ENCODE assay signal across 1 cellular context in the genomic region with DNA sequence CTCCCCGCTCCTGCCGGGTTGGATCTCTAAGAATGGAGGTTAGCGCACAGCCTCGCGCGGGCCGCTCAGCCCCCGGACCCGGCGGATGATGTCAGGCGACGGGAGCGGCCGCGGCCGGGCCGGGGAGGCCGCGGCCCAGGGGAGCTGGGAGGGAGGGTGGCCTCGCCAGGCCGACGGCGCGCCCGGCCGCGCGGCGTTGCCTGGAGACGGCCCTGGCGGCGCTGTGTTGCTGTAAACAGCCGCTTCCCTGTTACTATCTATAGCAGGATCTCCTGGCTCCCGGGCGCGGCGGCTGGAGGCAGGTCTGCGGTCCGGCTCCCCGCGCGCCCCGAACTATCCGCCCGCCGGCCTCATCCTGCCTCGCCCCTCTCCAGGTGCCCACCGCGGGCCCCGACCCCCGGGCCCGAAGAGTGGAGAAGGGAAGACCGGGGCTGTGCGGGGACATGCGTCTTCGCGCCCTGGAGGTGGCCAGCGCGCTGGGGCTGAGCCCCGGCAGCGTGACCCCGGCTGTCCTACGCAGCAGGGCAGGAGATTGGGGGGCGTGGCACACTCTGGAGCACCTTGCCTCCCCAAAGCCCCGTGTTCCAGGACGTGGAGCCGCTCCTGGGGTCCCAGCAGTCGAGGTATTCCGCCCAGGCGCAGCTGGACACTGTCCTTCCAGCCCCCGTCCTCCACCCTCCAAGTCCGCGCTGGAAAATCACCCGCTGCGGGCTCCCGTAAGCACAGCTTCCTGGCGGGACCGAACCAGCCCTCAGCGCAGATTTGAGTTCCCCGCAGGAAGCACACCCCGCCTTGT.
TF ChIP-seq lines count a peak whose summit lies in the region.

No MANE protein-coding gene starts in this region.

TF ChIP-seq in H1, 55 proteins besides CTCF, POLR2A, EP300 and RAD21:
- no peak; the same call in 1 of the 2 replicates for TF ChIP-seq YY1 (IDR thresholded peaks at IDR 0.05; ENCODE audit: low read depth, low read length)
- TF ChIP-seq TBP (IDR thresholded peaks at IDR 0.05; ENCODE audit: low read depth, low read length) = no peak
- TF ChIP-seq POLR2AphosphoS5 (IDR thresholded peaks at IDR 0.05; ENCODE audit: low read depth, low read length) = peak; percentile 63
- peak; percentile 42; the same call in 1 of the 2 replicates for TF ChIP-seq SRF (IDR thresholded peaks at IDR 0.05; ENCODE audit: low read depth, low read length)
- TF ChIP-seq JUND (IDR thresholded peaks at IDR 0.05; ENCODE audit: low read length) = no peak
- TF ChIP-seq SUZ12 (IDR thresholded peaks at IDR 0.05; ENCODE audit: low read length) = no peak
- no peak for TF ChIP-seq CHD1 (IDR thresholded peaks at IDR 0.05; ENCODE audit: low read depth, low read length)
- TF ChIP-seq KDM5A (IDR thresholded peaks at IDR 0.05; ENCODE audit: low read length) = no peak
- TF ChIP-seq CBX5 (IDR thresholded peaks at IDR 0.05; ENCODE audit: low read depth, low read length) = no peak
- TF ChIP-seq SAP30 (IDR thresholded peaks at IDR 0.05; ENCODE audit: insufficient read depth, insufficient replicate concordance, low read length) = no peak
- no peak for TF ChIP-seq JUN (IDR thresholded peaks at IDR 0.05; ENCODE audit: low read depth, low read length)
- 0 out of 2 replicates have a peak, but pooled peaks have one; percentile 57 for TF ChIP-seq RBBP5 (IDR thresholded peaks at IDR 0.05; ENCODE audit: borderline replicate concordance, low read depth, low read length)
- no peak for TF ChIP-seq RXRA (IDR thresholded peaks at IDR 0.05; ENCODE audit: insufficient read depth, low read depth, low read length)
- TF ChIP-seq SP1 (IDR thresholded peaks at IDR 0.05; ENCODE audit: low read depth, low read length) = no peak
- TF ChIP-seq TAF7 (optimal IDR thresholded peaks at IDR 0.05; ENCODE audit: borderline replicate concordance, low read depth, low read length) = peak; percentile 63
- no peak for TF ChIP-seq GABPA (IDR thresholded peaks at IDR 0.05; ENCODE audit: borderline replicate concordance, insufficient read depth, low read length)
- TF ChIP-seq CREB1 (IDR thresholded peaks at IDR 0.05) = no peak
- peak; percentile 67 to 74; a peak in 2 of 4 replicates for TF ChIP-seq SIN3A (conservative IDR thresholded peaks at IDR 0.05 in 1 of 2, IDR thresholded peaks at IDR 0.05 in 1 of 2; ENCODE audit: low read depth in 1 of 2, low read length in 2 of 2)
- TF ChIP-seq RNF2 (IDR thresholded peaks at IDR 0.05; ENCODE audit: borderline replicate concordance, low read depth, low read length, missing control alignments, poor library complexity, severe bottlenecking) = peak; percentile 38
- no peak for TF ChIP-seq EZH2 (IDR thresholded peaks at IDR 0.05; ENCODE audit: low read depth, low read length, severe bottlenecking)
- TF ChIP-seq KDM4A (IDR thresholded peaks at IDR 0.05; ENCODE audit: low read depth, low read length, severe bottlenecking) = peak; percentile 84
- TF ChIP-seq POU5F1 (IDR thresholded peaks at IDR 0.05; ENCODE audit: low read depth, low read length) = no peak
- TF ChIP-seq GTF2F1 (IDR thresholded peaks at IDR 0.05; ENCODE audit: borderline replicate concordance, low read depth, low read length) = no peak
- TF ChIP-seq, protein P1, sequence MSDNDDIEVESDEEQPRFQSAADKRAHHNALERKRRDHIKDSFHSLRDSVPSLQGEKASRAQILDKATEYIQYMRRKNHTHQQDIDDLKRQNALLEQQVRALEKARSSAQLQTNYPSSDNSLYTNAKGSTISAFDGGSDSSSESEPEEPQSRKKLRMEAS (IDR thresholded peaks at IDR 0.05) = peak; percentile 55
- TF ChIP-seq FOSL1 (IDR thresholded peaks at IDR 0.05; ENCODE audit: insufficient read depth, low read depth, low read length) = no peak
- TF ChIP-seq, protein P2, sequence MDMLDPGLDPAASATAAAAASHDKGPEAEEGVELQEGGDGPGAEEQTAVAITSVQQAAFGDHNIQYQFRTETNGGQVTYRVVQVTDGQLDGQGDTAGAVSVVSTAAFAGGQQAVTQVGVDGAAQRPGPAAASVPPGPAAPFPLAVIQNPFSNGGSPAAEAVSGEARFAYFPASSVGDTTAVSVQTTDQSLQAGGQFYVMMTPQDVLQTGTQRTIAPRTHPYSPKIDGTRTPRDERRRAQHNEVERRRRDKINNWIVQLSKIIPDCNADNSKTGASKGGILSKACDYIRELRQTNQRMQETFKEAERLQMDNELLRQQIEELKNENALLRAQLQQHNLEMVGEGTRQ (IDR thresholded peaks at IDR 0.05; ENCODE audit: low read length) = no peak
- no peak for TF ChIP-seq BRCA1 (IDR thresholded peaks at IDR 0.05; ENCODE audit: low read depth, low read length)
- no peak for TF ChIP-seq KDM1A (IDR thresholded peaks at IDR 0.05; ENCODE audit: borderline replicate concordance, low read length)
- TF ChIP-seq SIX5 (IDR thresholded peaks at IDR 0.05; ENCODE audit: low read depth, low read length) = no peak
- no peak for TF ChIP-seq RFX5 (IDR thresholded peaks at IDR 0.05; ENCODE audit: borderline replicate concordance, low read depth, low read length)
- TF ChIP-seq ASH2L (IDR thresholded peaks at IDR 0.05; ENCODE audit: low read length) = no peak
- TF ChIP-seq TAF1 (IDR thresholded peaks at IDR 0.05; ENCODE audit: low read depth, low read length) = peak; percentile 65
- no peak for TF ChIP-seq MAFK (IDR thresholded peaks at IDR 0.05; ENCODE audit: low read depth, low read length)
- TF ChIP-seq TCF12 (IDR thresholded peaks at IDR 0.05; ENCODE audit: low read depth, low read length) = no peak
- TF ChIP-seq CBX8 (IDR thresholded peaks at IDR 0.05; ENCODE audit: borderline replicate concordance, low read depth, low read length) = no peak
- TF ChIP-seq, protein P3, sequence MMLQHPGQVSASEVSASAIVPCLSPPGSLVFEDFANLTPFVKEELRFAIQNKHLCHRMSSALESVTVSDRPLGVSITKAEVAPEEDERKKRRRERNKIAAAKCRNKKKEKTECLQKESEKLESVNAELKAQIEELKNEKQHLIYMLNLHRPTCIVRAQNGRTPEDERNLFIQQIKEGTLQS (IDR thresholded peaks at IDR 0.05; ENCODE audit: insufficient read depth, low read depth, low read length) = no peak
- no peak for TF ChIP-seq CEBPB (IDR thresholded peaks at IDR 0.05; ENCODE audit: low read depth, low read length)
- TF ChIP-seq HDAC2 (IDR thresholded peaks at IDR 0.05; ENCODE audit: borderline replicate concordance in 1 of 2, low read depth in 2 of 2, low read length in 2 of 2) = 0 out of 4 replicates have a peak, but pooled peaks of 1 of the 2 experiments have one; percentile 36
- no peak for TF ChIP-seq HDAC6 (IDR thresholded peaks at IDR 0.05; ENCODE audit: low read depth, low read length)
- no peak for TF ChIP-seq BCL11A (IDR thresholded peaks at IDR 0.05; ENCODE audit: low read depth in 2 of 2, low read length in 2 of 2)
- TF ChIP-seq, protein P4, sequence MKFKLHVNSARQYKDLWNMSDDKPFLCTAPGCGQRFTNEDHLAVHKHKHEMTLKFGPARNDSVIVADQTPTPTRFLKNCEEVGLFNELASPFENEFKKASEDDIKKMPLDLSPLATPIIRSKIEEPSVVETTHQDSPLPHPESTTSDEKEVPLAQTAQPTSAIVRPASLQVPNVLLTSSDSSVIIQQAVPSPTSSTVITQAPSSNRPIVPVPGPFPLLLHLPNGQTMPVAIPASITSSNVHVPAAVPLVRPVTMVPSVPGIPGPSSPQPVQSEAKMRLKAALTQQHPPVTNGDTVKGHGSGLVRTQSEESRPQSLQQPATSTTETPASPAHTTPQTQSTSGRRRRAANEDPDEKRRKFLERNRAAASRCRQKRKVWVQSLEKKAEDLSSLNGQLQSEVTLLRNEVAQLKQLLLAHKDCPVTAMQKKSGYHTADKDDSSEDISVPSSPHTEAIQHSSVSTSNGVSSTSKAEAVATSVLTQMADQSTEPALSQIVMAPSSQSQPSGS (IDR thresholded peaks at IDR 0.05; ENCODE audit: low read length) = no peak
- no peak for TF ChIP-seq SIRT6 (IDR thresholded peaks at IDR 0.05; ENCODE audit: low read length)
- no peak for TF ChIP-seq SP4 (IDR thresholded peaks at IDR 0.05; ENCODE audit: low read length)
- TF ChIP-seq CTBP2 (IDR thresholded peaks at IDR 0.05; ENCODE audit: borderline replicate concordance, insufficient read depth, insufficient read length, low read length) = no peak
- TF ChIP-seq, protein P5, sequence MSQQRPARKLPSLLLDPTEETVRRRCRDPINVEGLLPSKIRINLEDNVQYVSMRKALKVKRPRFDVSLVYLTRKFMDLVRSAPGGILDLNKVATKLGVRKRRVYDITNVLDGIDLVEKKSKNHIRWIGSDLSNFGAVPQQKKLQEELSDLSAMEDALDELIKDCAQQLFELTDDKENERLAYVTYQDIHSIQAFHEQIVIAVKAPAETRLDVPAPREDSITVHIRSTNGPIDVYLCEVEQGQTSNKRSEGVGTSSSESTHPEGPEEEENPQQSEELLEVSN (IDR thresholded peaks at IDR 0.05) = peak; percentile 64; the same call in 1 of the 2 replicates
- peak; percentile 42 for TF ChIP-seq NANOG (IDR thresholded peaks at IDR 0.05; ENCODE audit: insufficient read depth, low read depth, low read length, poor library complexity, severe bottlenecking)
- TF ChIP-seq, protein P6, sequence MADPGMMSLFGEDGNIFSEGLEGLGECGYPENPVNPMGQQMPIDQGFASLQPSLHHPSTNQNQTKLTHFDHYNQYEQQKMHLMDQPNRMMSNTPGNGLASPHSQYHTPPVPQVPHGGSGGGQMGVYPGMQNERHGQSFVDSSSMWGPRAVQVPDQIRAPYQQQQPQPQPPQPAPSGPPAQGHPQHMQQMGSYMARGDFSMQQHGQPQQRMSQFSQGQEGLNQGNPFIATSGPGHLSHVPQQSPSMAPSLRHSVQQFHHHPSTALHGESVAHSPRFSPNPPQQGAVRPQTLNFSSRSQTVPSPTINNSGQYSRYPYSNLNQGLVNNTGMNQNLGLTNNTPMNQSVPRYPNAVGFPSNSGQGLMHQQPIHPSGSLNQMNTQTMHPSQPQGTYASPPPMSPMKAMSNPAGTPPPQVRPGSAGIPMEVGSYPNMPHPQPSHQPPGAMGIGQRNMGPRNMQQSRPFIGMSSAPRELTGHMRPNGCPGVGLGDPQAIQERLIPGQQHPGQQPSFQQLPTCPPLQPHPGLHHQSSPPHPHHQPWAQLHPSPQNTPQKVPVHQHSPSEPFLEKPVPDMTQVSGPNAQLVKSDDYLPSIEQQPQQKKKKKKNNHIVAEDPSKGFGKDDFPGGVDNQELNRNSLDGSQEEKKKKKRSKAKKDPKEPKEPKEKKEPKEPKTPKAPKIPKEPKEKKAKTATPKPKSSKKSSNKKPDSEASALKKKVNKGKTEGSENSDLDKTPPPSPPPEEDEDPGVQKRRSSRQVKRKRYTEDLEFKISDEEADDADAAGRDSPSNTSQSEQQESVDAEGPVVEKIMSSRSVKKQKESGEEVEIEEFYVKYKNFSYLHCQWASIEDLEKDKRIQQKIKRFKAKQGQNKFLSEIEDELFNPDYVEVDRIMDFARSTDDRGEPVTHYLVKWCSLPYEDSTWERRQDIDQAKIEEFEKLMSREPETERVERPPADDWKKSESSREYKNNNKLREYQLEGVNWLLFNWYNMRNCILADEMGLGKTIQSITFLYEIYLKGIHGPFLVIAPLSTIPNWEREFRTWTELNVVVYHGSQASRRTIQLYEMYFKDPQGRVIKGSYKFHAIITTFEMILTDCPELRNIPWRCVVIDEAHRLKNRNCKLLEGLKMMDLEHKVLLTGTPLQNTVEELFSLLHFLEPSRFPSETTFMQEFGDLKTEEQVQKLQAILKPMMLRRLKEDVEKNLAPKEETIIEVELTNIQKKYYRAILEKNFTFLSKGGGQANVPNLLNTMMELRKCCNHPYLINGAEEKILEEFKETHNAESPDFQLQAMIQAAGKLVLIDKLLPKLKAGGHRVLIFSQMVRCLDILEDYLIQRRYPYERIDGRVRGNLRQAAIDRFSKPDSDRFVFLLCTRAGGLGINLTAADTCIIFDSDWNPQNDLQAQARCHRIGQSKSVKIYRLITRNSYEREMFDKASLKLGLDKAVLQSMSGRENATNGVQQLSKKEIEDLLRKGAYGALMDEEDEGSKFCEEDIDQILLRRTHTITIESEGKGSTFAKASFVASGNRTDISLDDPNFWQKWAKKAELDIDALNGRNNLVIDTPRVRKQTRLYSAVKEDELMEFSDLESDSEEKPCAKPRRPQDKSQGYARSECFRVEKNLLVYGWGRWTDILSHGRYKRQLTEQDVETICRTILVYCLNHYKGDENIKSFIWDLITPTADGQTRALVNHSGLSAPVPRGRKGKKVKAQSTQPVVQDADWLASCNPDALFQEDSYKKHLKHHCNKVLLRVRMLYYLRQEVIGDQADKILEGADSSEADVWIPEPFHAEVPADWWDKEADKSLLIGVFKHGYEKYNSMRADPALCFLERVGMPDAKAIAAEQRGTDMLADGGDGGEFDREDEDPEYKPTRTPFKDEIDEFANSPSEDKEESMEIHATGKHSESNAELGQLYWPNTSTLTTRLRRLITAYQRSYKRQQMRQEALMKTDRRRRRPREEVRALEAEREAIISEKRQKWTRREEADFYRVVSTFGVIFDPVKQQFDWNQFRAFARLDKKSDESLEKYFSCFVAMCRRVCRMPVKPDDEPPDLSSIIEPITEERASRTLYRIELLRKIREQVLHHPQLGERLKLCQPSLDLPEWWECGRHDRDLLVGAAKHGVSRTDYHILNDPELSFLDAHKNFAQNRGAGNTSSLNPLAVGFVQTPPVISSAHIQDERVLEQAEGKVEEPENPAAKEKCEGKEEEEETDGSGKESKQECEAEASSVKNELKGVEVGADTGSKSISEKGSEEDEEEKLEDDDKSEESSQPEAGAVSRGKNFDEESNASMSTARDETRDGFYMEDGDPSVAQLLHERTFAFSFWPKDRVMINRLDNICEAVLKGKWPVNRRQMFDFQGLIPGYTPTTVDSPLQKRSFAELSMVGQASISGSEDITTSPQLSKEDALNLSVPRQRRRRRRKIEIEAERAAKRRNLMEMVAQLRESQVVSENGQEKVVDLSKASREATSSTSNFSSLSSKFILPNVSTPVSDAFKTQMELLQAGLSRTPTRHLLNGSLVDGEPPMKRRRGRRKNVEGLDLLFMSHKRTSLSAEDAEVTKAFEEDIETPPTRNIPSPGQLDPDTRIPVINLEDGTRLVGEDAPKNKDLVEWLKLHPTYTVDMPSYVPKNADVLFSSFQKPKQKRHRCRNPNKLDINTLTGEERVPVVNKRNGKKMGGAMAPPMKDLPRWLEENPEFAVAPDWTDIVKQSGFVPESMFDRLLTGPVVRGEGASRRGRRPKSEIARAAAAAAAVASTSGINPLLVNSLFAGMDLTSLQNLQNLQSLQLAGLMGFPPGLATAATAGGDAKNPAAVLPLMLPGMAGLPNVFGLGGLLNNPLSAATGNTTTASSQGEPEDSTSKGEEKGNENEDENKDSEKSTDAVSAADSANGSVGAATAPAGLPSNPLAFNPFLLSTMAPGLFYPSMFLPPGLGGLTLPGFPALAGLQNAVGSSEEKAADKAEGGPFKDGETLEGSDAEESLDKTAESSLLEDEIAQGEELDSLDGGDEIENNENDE (IDR thresholded peaks at IDR 0.05; ENCODE audit: insufficient replicate concordance, low read length) = no peak
- TF ChIP-seq EGR1 (IDR thresholded peaks at IDR 0.05; ENCODE audit: borderline replicate concordance, low read depth, low read length) = 0 out of 2 replicates have a peak, but pooled peaks have one; percentile 27
- TF ChIP-seq SP2 (IDR thresholded peaks at IDR 0.05; ENCODE audit: low read length) = no peak
- no peak for TF ChIP-seq TEAD4 (IDR thresholded peaks at IDR 0.05; ENCODE audit: low read depth, low read length)
- TF ChIP-seq BACH1 (IDR thresholded peaks at IDR 0.05; ENCODE audit: low read length) = no peak
- peak; percentile 67 for TF ChIP-seq PHF8 (conservative IDR thresholded peaks at IDR 0.05; ENCODE audit: low read depth, low read length)
- no peak for TF ChIP-seq ZNF274 (IDR thresholded peaks at IDR 0.05; ENCODE audit: borderline replicate concordance, extremely low read depth, low read length)
- no peak for TF ChIP-seq NRF1 (IDR thresholded peaks at IDR 0.05; ENCODE audit: low read depth, low read length)
- no peak for TF ChIP-seq CHD2 (IDR thresholded peaks at IDR 0.05; ENCODE audit: low read length)
